Comparison of ENCODE assay signal across 16 cellular contexts in the genomic region with DNA sequence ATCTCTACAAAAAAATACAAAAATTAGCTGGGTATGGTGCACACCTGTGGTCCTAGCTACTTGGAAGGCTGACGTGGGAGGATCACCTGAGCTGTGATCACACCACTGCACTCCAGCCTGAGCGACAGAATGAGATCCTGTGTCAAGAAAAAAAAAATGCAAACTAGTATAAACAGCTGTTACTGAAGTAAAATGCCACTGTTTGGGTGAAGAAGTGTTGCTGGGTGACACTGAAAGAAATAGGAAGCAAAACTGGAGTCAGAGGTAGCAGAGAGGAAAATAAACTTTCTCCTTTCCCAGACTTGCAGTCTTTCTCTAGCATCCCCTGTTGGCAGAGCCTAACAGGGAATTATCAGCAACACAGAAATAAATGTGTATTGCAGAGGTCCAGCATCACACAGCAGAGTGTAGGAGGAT.
A peak's percentile ranks its signal among the peaks of the same experiment; 100 is the strongest.
DNase-seq lines count a peak whose midpoint lies in the region; ATAC-seq and TF ChIP-seq lines count a peak whose summit lies in the region.
"Had no signal": no experiment of that assay in that cellular context is flagged by ENCODE, and none has a peak within 500 bp of the region (broad histone marks: within the 10 kb centered on the region; RNA-seq: fewer than 3 reads in every experiment).

No MANE protein-coding gene starts in this region.

- H3K79me2 ChIP-seq in KMS-11 (ENCODE audit: insufficient read depth, low read depth) (no peaks in the 10 kb centered on the region), osteoblast (ENCODE audit: insufficient read depth, low read length) (no peaks in the 10 kb centered on the region)

- peaks cover 75% of the 10 kb centered on the region for H3K4me1 ChIP-seq in KMS-11 (ENCODE audit: low read depth, poor library complexity, severe bottlenecking)
- no peaks in the 10 kb centered on the region for H3K4me1 ChIP-seq in osteoblast (ENCODE audit: insufficient read depth, low read length)
- no peaks in the 10 kb centered on the region for H3K4me1 ChIP-seq in colonic mucosa
- H3K4me1 ChIP-seq in tibial artery: peaks cover 0 to 6% (median 0%) of the 10 kb centered on the region in 4 donors

- H3K4me3 Mint-ChIP-seq in T-helper 1 cell treated with Interleukin-12 subunit alpha and Interleukin-12 subunit beta and Interleukin-4 antibody, amounts not matched to agents 30 μg/mL and 1 μg/mL, for 36 hours: peak overlapping the region; percentile 56
- H3K4me3 Mint-ChIP-seq in central memory CD8-positive, alpha-beta T cell: peak overlapping the region; percentile 50
- H3K4me3 Mint-ChIP-seq: activated B cell treated with CpG ODN at 0.5 μM for 24 hours had no signal

- DNase-seq in T-helper 1 cell (no peak), osteoblast (ENCODE audit: insufficient read length, low spot score, missing footprints) (no peak), colonic mucosa (no peak), tibial artery (no peak), HPDE6-E6E7 (ENCODE audit: extremely low spot score) (no peak)
- DNase-seq in central memory CD8-positive, alpha-beta T cell (ENCODE audit: low spot score in 2 of 2): no peak
- DNase-seq: activated B cell treated with CpG ODN at 0.5 μM for 24 hours; activated effector memory CD4-positive, alpha-beta T cell treated with anti-CD3 and anti-CD28 coated beads, Interleukin-2, amount 50 U/mL, for 16 hours; DMS79; KG1; NCI-H446 treated with DMSO at 0.1 percent for 48 hours; SHP77; stimulated activated CD4-positive, alpha-beta T cell treated with anti-CD3 and anti-CD28 coated beads, Interleukin-4, amount 100 ng/mL, for 4 hours had no signal

- H3K9me3 ChIP-seq in osteoblast (ENCODE audit: low read depth, low read length) (no peaks in the 10 kb centered on the region), colonic mucosa (no peaks in the 10 kb centered on the region), tibial artery (no peaks in the 10 kb centered on the region)

- ATAC-seq in central memory CD8-positive, alpha-beta T cell (replicated peaks; ENCODE audit: extremely low read depth, poor library complexity, severe bottlenecking): no peak

- peak overlapping the region; percentile 86 for H3K4me2 ChIP-seq in KMS-11
- H3K4me2 ChIP-seq in osteoblast (ENCODE audit: insufficient read depth, low read length): no peak overlapping the region

- H3K36me3 ChIP-seq in KMS-11 (ENCODE audit: insufficient read depth): no peaks in the 10 kb centered on the region
- H3K36me3 ChIP-seq in osteoblast (ENCODE audit: insufficient read depth, low read length): no peaks in the 10 kb centered on the region
- H3K36me3 ChIP-seq in colonic mucosa: no peaks in the 10 kb centered on the region
- H3K36me3 ChIP-seq in tibial artery: no peaks in the 10 kb centered on the region
- H3K36me3 ChIP-seq: cardiac muscle cell had no signal

- H3K27ac ChIP-seq in KMS-11 (peak overlapping the region; percentile 92; the same call in 1 of the 2 replicates), osteoblast (ENCODE audit: low read depth, low read length) (no peak overlapping the region), colonic mucosa (no peak overlapping the region), tibial artery (no peak overlapping the region)
- H3K27ac ChIP-seq: cardiac muscle cell had no signal

- no peaks in the 10 kb centered on the region for H3K27me3 ChIP-seq in KMS-11 (ENCODE audit: insufficient read depth, low read depth)
- H3K27me3 ChIP-seq in osteoblast (ENCODE audit: insufficient read depth, low read length): peaks cover 10% of the 10 kb centered on the region
- no peaks in the 10 kb centered on the region for H3K27me3 ChIP-seq in colonic mucosa
- H3K27me3 ChIP-seq in tibial artery: no peaks in the 10 kb centered on the region
- H3K27me3 ChIP-seq: cardiac muscle cell had no signal

- H3K4me3 ChIP-seq in KMS-11 (IDR thresholded peaks at IDR 0.05; ENCODE audit: insufficient read depth, low read depth, low read length) (no peak overlapping the region), osteoblast (ENCODE audit: insufficient read depth, low read length) (no peak overlapping the region), colonic mucosa (no peak overlapping the region), tibial artery (no peak overlapping the region)
- H3K4me3 ChIP-seq: cardiac muscle cell had no signal

- peaks cover 34% of the 10 kb centered on the region for H3K9me3 Mint-ChIP-seq in T-helper 1 cell treated with Interleukin-12 subunit alpha and Interleukin-12 subunit beta and Interleukin-4 antibody, amounts not matched to agents 30 μg/mL and 1 μg/mL, for 36 hours
- H3K9me3 Mint-ChIP-seq in central memory CD8-positive, alpha-beta T cell: no peaks in the 10 kb centered on the region
- H3K9me3 Mint-ChIP-seq: activated B cell treated with CpG ODN at 0.5 μM for 24 hours had no signal

- intact Hi-C loops in colonic mucosa (cut with DNase I) (no loop called here), tibial artery (cut with DNase I; ENCODE audit: low total_unique reads) (no loop called here)

- H3K27me3 Mint-ChIP-seq in T-helper 1 cell treated with Interleukin-12 subunit alpha and Interleukin-12 subunit beta and Interleukin-4 antibody, amounts not matched to agents 30 μg/mL and 1 μg/mL, for 36 hours (ENCODE audit: low read depth): peaks cover 5% of the 10 kb centered on the region
- no peaks in the 10 kb centered on the region for H3K27me3 Mint-ChIP-seq in central memory CD8-positive, alpha-beta T cell
- H3K27me3 Mint-ChIP-seq: activated B cell treated with CpG ODN at 0.5 μM for 24 hours had no signal

- H2AFZ ChIP-seq in KMS-11 (ENCODE audit: low read depth) (no peak overlapping the region), osteoblast (ENCODE audit: low read length) (no peak overlapping the region)

- H4K20me1 ChIP-seq in KMS-11 (ENCODE audit: insufficient read depth) (no peaks in the 10 kb centered on the region), osteoblast (ENCODE audit: insufficient read depth, low read length) (no peaks in the 10 kb centered on the region)

- peaks cover 62% of the 10 kb centered on the region for H3K4me1 Mint-ChIP-seq in T-helper 1 cell treated with Interleukin-12 subunit alpha and Interleukin-12 subunit beta and Interleukin-4 antibody, amounts not matched to agents 30 μg/mL and 1 μg/mL, for 36 hours (ENCODE audit: low read depth)
- H3K4me1 Mint-ChIP-seq in central memory CD8-positive, alpha-beta T cell: peaks cover 67% of the 10 kb centered on the region

- H3K36me3 Mint-ChIP-seq in T-helper 1 cell treated with Interleukin-12 subunit alpha and Interleukin-12 subunit beta and Interleukin-4 antibody, amounts not matched to agents 30 μg/mL and 1 μg/mL, for 36 hours (ENCODE audit: low read depth): peaks cover 22% of the 10 kb centered on the region
- peaks cover 18% of the 10 kb centered on the region for H3K36me3 Mint-ChIP-seq in central memory CD8-positive, alpha-beta T cell (ENCODE audit: insufficient read depth)

- TF ChIP-seq CTCF in KMS-11 (conservative IDR thresholded peaks at IDR 0.05; ENCODE audit: low read depth, low read length) (no peak), osteoblast (IDR thresholded peaks at IDR 0.05; ENCODE audit: extremely low read depth, low read depth, low read length) (peak; percentile 27), colonic mucosa (IDR thresholded peaks at IDR 0.05) (no peak), tibial artery (IDR thresholded peaks at IDR 0.05) (no peak)

- H3K9ac ChIP-seq in KMS-11: no peak overlapping the region
- no peak overlapping the region for H3K9ac ChIP-seq in colonic mucosa (ENCODE audit: low read depth in 2 of 2, low read length in 2 of 2)

- peak overlapping the region; percentile 92 for H3K27ac Mint-ChIP-seq in T-helper 1 cell treated with Interleukin-12 subunit alpha and Interleukin-12 subunit beta and Interleukin-4 antibody, amounts not matched to agents 30 μg/mL and 1 μg/mL, for 36 hours
- peak overlapping the region; percentile 64 for H3K27ac Mint-ChIP-seq in central memory CD8-positive, alpha-beta T cell (ENCODE audit: low read depth)
- H3K27ac Mint-ChIP-seq: activated B cell treated with CpG ODN at 0.5 μM for 24 hours had no signal
